In the genomic region with DNA sequence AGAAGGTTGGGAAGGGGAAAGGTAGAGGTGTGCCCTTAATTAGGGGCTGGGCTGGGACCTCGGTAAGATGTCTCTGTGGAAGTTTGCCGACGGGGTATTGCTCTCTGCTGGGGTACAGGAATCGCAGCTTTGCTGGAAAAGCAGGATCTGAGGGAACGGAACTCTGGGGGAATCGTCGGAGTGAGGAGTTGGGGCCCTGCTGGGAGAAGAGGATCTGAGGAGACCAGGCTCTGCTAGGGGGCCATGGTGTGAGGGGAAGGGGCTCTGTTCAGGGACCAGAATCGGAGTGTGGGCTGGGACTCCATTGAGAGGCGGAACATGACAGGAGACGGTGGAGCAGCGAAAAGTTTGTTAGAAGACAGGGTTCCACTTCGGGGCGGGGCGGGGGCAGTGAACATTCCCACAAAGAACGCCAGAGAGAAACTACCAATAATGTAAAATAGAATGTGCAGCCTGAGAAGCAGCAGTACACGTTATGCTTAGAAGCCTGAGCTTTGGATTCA, we compare ENCODE assay signal across 8 cellular contexts. TPM values are rescaled to one million over a fixed set of nuclear protein-coding genes. Genes with fewer than 3 reads are reported as not detected.
DNase-seq lines count a peak whose midpoint lies in the region; ATAC-seq and TF ChIP-seq lines count a peak whose summit lies in the region.

No MANE protein-coding gene starts in this region.

- peaks cover 7 to 61% (median 51%) of the 10 kb centered on the region in 9 donors for H3K4me1 ChIP-seq in heart right ventricle

- DNase-seq in ELF-1 (ENCODE audit: low read depth, low spot score) (peak; percentile 58), MG63 (peak; percentile 14), heart right ventricle (peak in 1 of 2 donors; percentile 21), pons (ENCODE audit: low spot score) (peak; percentile 24)

- ATAC-seq in heart right ventricle = peak in 6 of 8 donors; percentile 2 to 10 (median 6)
- no peak for ATAC-seq in GM18520 (IDR thresholded peaks at IDR 0.05; ENCODE audit: unreplicated experiment)
- no peak for ATAC-seq in HG03342 (IDR thresholded peaks at IDR 0.05; ENCODE audit: unreplicated experiment)
- ATAC-seq in HG02970 (IDR thresholded peaks at IDR 0.05; ENCODE audit: low FRiP score, unreplicated experiment) = no peak

- peak overlapping the region; percentile 92 for H3K27ac Mint-ChIP-seq in activated naive CD8-positive, alpha-beta T cell

- intact Hi-C loops in heart right ventricle (cut with DNase I) = loop anchor here in 6 of 10 donors (1.0 to 10.0 kb wide), 4 partner anchors 171 to 173 kb away; partner anchors contain the start of gene INTS4 (in 6 of the 6)

- WGBS in heart right ventricle, 2 donors = 0 to 1% methylated on average over 16 of the region's 16 CpGs

- no peaks in the 10 kb centered on the region for H3K27me3 Mint-ChIP-seq in activated naive CD8-positive, alpha-beta T cell

- no peaks in the 10 kb centered on the region for H3K36me3 Mint-ChIP-seq in activated naive CD8-positive, alpha-beta T cell

- peaks cover 2% of the 10 kb centered on the region; the same call in 1 of the 2 replicates for H3K36me3 ChIP-seq in MG63
- no peaks in the 10 kb centered on the region for H3K36me3 ChIP-seq in heart right ventricle

- TF ChIP-seq CTCF in heart right ventricle (IDR thresholded peaks at IDR 0.05) = no peak

- H3K4me3 ChIP-seq in MG63 = peak overlapping the region; percentile 95
- peak overlapping the region; percentile 71 to 100 (median 97) for H3K4me3 ChIP-seq in heart right ventricle

- H3K4me1 Mint-ChIP-seq in activated naive CD8-positive, alpha-beta T cell (ENCODE audit: low read depth) = peaks cover 35% of the 10 kb centered on the region

- no peaks in the 10 kb centered on the region for H3K9me3 Mint-ChIP-seq in activated naive CD8-positive, alpha-beta T cell (ENCODE audit: low read depth)

- no peaks in the 10 kb centered on the region for H3K27me3 ChIP-seq in MG63
- no peaks in the 10 kb centered on the region for H3K27me3 ChIP-seq in heart right ventricle

- H3K4me3 Mint-ChIP-seq in activated naive CD8-positive, alpha-beta T cell = peak overlapping the region; percentile 100

- peak overlapping the region; percentile 11 to 98 (median 90) for H3K27ac ChIP-seq in heart right ventricle

- peaks cover 4% of the 10 kb centered on the region; the same call in 1 of the 2 replicates for H3K9me3 ChIP-seq in MG63
- H3K9me3 ChIP-seq in heart right ventricle = no peaks in the 10 kb centered on the region

RNA-seq across cellular contexts. Expression of gene AAMDC, which starts 0.5 kb away (rescaled TPM):
- 21.1 and 21.4 TPM in 2 replicates for total RNA-seq in MG63 (2014; rRNA removed; shearing (Covaris generic); ENCODE audit: low replicate concordance)
- 100 to 1,000 TPM in 4 of 10 donors, 10 to 100 TPM in 6; 52.4 to 146 (median 84.7) TPM for total RNA-seq in heart right ventricle
- polyA plus RNA-seq in heart right ventricle = 100 to 1,000 TPM; 135 to 324 TPM

RNA-seq across cellular contexts. Expression of gene RSF1, which starts 0.9 kb away (rescaled TPM):
- total RNA-seq in MG63 (2014; rRNA removed; shearing (Covaris generic); ENCODE audit: low replicate concordance) = 7.3 and 37.4 TPM in 2 replicates
- 10 to 100 TPM; 31.1 to 55.9 (median 43.8) TPM for total RNA-seq in heart right ventricle
- polyA plus RNA-seq in heart right ventricle = 10 to 100 TPM in 1 of 2 donors, 1 to 10 TPM in 1; 4.6 to 28.2 TPM

Comparison
In these comparisons a context has a peak if more than half of its experiments do, and no peak if none do; other contexts are left out.
1. ATAC-seq: peak in heart right ventricle (6 of 8); none in GM18520 (single experiment), HG03342 (single experiment) and HG02970 (single experiment).